ENCODE assay signal across 24 cellular contexts in the genomic region with DNA sequence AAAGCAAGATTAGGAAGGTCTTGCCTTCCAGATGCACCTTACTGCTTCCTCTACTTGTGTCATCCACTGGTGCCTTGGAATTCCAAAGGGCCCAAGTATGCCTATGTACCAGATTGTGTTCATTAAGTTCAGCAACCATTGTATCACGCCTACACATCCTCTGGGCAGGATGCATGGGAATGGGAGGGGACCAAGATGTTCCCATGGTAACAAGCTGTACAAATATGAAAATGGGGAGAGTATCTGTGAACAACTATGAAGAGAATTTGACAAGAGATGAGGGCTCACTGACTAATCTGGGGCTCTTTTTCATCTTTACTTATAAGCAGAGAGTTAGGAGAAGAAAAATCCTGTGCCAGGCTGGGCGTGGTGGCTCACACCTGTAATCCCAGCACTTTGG.
"Had no signal": no experiment of that assay in that cellular context is flagged by ENCODE, and none has a peak within 500 bp of the region (broad histone marks: within the 10 kb centered on the region; RNA-seq: fewer than 3 reads in every experiment).

No MANE protein-coding gene starts in this region.

- H3K36me3 ChIP-seq: left lung, sigmoid colon, upper lobe of left lung had no signal

- H3K4me2 ChIP-seq: hepatocyte had no signal

- H3K4me3 ChIP-seq: hepatocyte, left lung, sigmoid colon, testis, upper lobe of left lung had no signal

- H3K79me2 ChIP-seq: hepatocyte had no signal

- H3K9me3 ChIP-seq: left lung, sigmoid colon, testis, upper lobe of left lung had no signal

- DNase-seq: activated CD4-positive, alpha-beta T cell treated with anti-CD3 and anti-CD28 coated beads, Interleukin-2, amount 10 ng/mL, durations not matched to agents 7 days and 5 days; activated CD8-positive, alpha-beta memory T cell treated with anti-CD3 and anti-CD28 coated beads, Interleukin-2, amount 10 ng/mL, durations not matched to agents 7 days and 5 days; activated CD8-positive, alpha-beta T cell treated with anti-CD3 and anti-CD28 coated beads for 36 hours; activated gamma-delta T cell; activated naive CD4-positive, alpha-beta T cell treated with anti-CD3 and anti-CD28 coated beads, Interleukin-2, amount 50 U/mL, for 16 hours; activated naive CD8-positive, alpha-beta T cell treated with anti-CD3 and anti-CD28 coated beads, Interleukin-2, amount 50 U/mL, for 24 hours; aorta; cerebellar nuclear complex; effector CD4-positive, alpha-beta T cell; glutamatergic neuron; kidney glomerular epithelial cell; left lung; naive thymus-derived CD8-positive, alpha-beta T cell; retina; sigmoid colon; stimulated activated CD4-positive, alpha-beta T cell treated with anti-CD3 and anti-CD28 coated beads, Interleukin-2, amount 100 ng/mL, for 48 hours; stimulated activated CD8-positive, alpha-beta memory T cell treated with anti-CD3 and anti-CD28 coated beads, Interleukin-4, amount 100 ng/mL, for 48 hours; stimulated activated naive B cell treated with anti-CD40 and anti-IgM and Interleukin-4, amounts not matched to agents 10 μg/mL and 1 μg/mL and 100 μg/mL, for 72 hours; T-cell; testis; upper lobe of left lung had no signal

- H3K27me3 ChIP-seq: hepatocyte, left lung, sigmoid colon, testis, upper lobe of left lung had no signal

- H2AFZ ChIP-seq: hepatocyte had no signal

- ATAC-seq: activated CD4-positive, CD25-positive, alpha-beta regulatory T cell treated with anti-CD3 and anti-CD28 coated beads, Interleukin-2, amount 50 U/mL, for 24 hours; activated CD8-positive, alpha-beta memory T cell treated with anti-CD3 and anti-CD28 coated beads, Interleukin-2, amount 10 ng/mL, durations not matched to agents 7 days and 5 days; activated CD8-positive, alpha-beta T cell treated with anti-CD3 and anti-CD28 coated beads for 36 hours; activated naive CD8-positive, alpha-beta T cell treated with anti-CD3 and anti-CD28 coated beads, Interleukin-2, amount 50 U/mL, for 24 hours; left lung; naive thymus-derived CD8-positive, alpha-beta T cell; stimulated activated naive B cell treated with anti-CD40 and anti-IgM and Interleukin-4, amounts not matched to agents 10 μg/mL and 1 μg/mL and 100 μg/mL, for 72 hours; T-cell had no signal

- H3K27ac ChIP-seq: hepatocyte, left lung, sigmoid colon, testis, upper lobe of left lung, VCaP had no signal
